Comparison of ENCODE assay signal across 2 cellular contexts in genomic region chr9:95461448-95462381, GRCh38.
TF ChIP-seq lines count a peak whose summit lies in the region.

No MANE protein-coding gene starts in this region.

TF ChIP-seq in SK-N-SH, 30 proteins besides CTCF, POLR2A, EP300 and RAD21 (continued from another document):
- no peak for TF ChIP-seq ZBTB33 (IDR thresholded peaks at IDR 0.05; ENCODE audit: borderline replicate concordance, low read depth)
- no peak for TF ChIP-seq MAX (IDR thresholded peaks at IDR 0.05; ENCODE audit: low read depth)
- no peak for TF ChIP-seq FOXM1 (IDR thresholded peaks at IDR 0.05; ENCODE audit: low read depth)
- no peak for TF ChIP-seq TCF12 (IDR thresholded peaks at IDR 0.05)
- no peak for TF ChIP-seq GATA2 (CRISPR knock-in tag; IDR thresholded peaks at IDR 0.05)
- TF ChIP-seq USF2 (IDR thresholded peaks at IDR 0.05; ENCODE audit: borderline replicate concordance, low read depth, low read length), result no peak
- no peak for TF ChIP-seq FOSL2 (IDR thresholded peaks at IDR 0.05; ENCODE audit: borderline replicate concordance, low read depth)
- no peak for TF ChIP-seq RXRA (IDR thresholded peaks at IDR 0.05; ENCODE audit: borderline replicate concordance, low read depth)
- TF ChIP-seq SMC3 (IDR thresholded peaks at IDR 0.05; ENCODE audit: low read depth, low read length), result no peak
- TF ChIP-seq PBX3 (IDR thresholded peaks at IDR 0.05), result no peak
- no peak for TF ChIP-seq YY1 (IDR thresholded peaks at IDR 0.05; ENCODE audit: low read depth)
- TF ChIP-seq GABPA (IDR thresholded peaks at IDR 0.05; ENCODE audit: low read depth), result no peak
- TF ChIP-seq SIN3A (IDR thresholded peaks at IDR 0.05; ENCODE audit: borderline replicate concordance, low read depth, low read length), result no peak
- TF ChIP-seq CHD2 (IDR thresholded peaks at IDR 0.05; ENCODE audit: low read length, partially characterized antibody), result no peak
- TF ChIP-seq ELF1 (IDR thresholded peaks at IDR 0.05), result no peak
- no peak for TF ChIP-seq RFX5 (IDR thresholded peaks at IDR 0.05; ENCODE audit: low read length)

TF ChIP-seq in SK-N-SH treated with all-trans-retinoic acid at 6 μM for 48 hours, 23 proteins besides CTCF, POLR2A, EP300 and RAD21 (continued from another document):
- TF ChIP-seq CSDC2 (CRISPR knock-in tag; IDR thresholded peaks at IDR 0.05) (no peak), TCF4 (CRISPR knock-in tag; IDR thresholded peaks at IDR 0.05; ENCODE audit: borderline replicate concordance) (no peak), TSHZ2 (CRISPR knock-in tag; IDR thresholded peaks at IDR 0.05) (no peak)
